18 cellular contexts compared by ENCODE assay signal in genomic region chr10:14671383-14671782, GRCh38.
A peak's percentile ranks its signal among the peaks of the same experiment; 100 is the strongest.
DNase-seq lines count a peak whose midpoint lies in the region; ATAC-seq, FAIRE-seq and TF ChIP-seq lines count a peak whose summit lies in the region.
"Had no signal": no experiment of that assay in that cellular context is flagged by ENCODE, and none has a peak within 500 bp of the region (broad histone marks: within the 10 kb centered on the region; RNA-seq: fewer than 3 reads in every experiment).

No MANE protein-coding gene starts in this region.

- no peak overlapping the region for H3K23ac ChIP-seq in neuronal stem cell (ENCODE audit: low read depth, low read length, poor library complexity)

- H3K79me2 ChIP-seq in K562 (ENCODE audit: control insufficient read depth, insufficient read depth, low read length) = no peaks in the 10 kb centered on the region

- CTCF ChIA-PET in K562 (lab: Yijun Ruan, JAX; ENCODE audit: low intra/inter-chr PET ratio) = no interaction called here
- CTCF ChIA-PET in activated CD8-positive, alpha-beta T cell treated with anti-CD3 and anti-CD28 coated beads, Interleukin-2, amount 10 ng/mL, durations not matched to agents 7 days and 5 days (lab: Charles Lee) = no interaction called here

- H3K36me3 ChIP-seq in K562 (ENCODE audit: control insufficient read depth, insufficient read depth, low read length) (no peaks in the 10 kb centered on the region), neuronal stem cell (replicated peaks in 1 of 2; ENCODE audit: control insufficient read depth in 2 of 2, insufficient read depth in 2 of 2, low read length in 2 of 2) (no peaks in the 10 kb centered on the region)
- H3K36me3 ChIP-seq: pancreas had no signal

- H3K4me2 ChIP-seq in K562 (ENCODE audit: insufficient read depth, low read length) (no peak overlapping the region), neuronal stem cell (ENCODE audit: insufficient read depth, low read length, poor library complexity, severe bottlenecking) (no peak overlapping the region)

- 5% methylated on average over 5 of the region's 5 CpGs for WGBS in K562 (ENCODE audit: insufficient coverage, low coverage, missing lambda C conversion rate)
- WGBS in neuronal stem cell (ENCODE audit: extremely low coverage in 2 of 2, insufficient read length in 2 of 2, insufficient replicate concordance in 1 of 2), 2 donors = no CpG with 5 or more reads among the region's 5 CpGs

- H2AFZ ChIP-seq in K562 (ENCODE audit: low read depth, low read length) (no peak overlapping the region), neuronal stem cell (ENCODE audit: low read length) (peak overlapping the region; percentile 49)

- no peak overlapping the region for H2BK12ac ChIP-seq in neuronal stem cell (ENCODE audit: low read length)

- peaks cover 5% of the 10 kb centered on the region for H3K27me3 Mint-ChIP-seq in activated CD8-positive, alpha-beta T cell treated with anti-CD3 and anti-CD28 coated beads, Interleukin-2, amount 10 ng/mL, durations not matched to agents 7 days and 5 days (ENCODE audit: low read depth)

- no peaks in the 10 kb centered on the region for H3K9me1 ChIP-seq in K562 (ENCODE audit: control insufficient read depth, insufficient read depth, low read length)

- no peak overlapping the region for H4K8ac ChIP-seq in neuronal stem cell (ENCODE audit: low read depth, low read length)

- no peak overlapping the region for H3K27ac Mint-ChIP-seq in activated CD8-positive, alpha-beta T cell treated with anti-CD3 and anti-CD28 coated beads, Interleukin-2, amount 10 ng/mL, durations not matched to agents 7 days and 5 days

- no peaks in the 10 kb centered on the region for H3K4me1 Mint-ChIP-seq in activated CD8-positive, alpha-beta T cell treated with anti-CD3 and anti-CD28 coated beads, Interleukin-2, amount 10 ng/mL, durations not matched to agents 7 days and 5 days (ENCODE audit: low read depth)

- H3K4me3 ChIP-seq in AG10803 (ENCODE audit: low read length) = peak overlapping the region; percentile 5; the same call in 1 of the 2 replicates
- no peak overlapping the region for H3K4me3 ChIP-seq in K562
- H3K4me3 ChIP-seq in neuronal stem cell (ENCODE audit: low read length in 2 of 2) = no peak overlapping the region
- H3K4me3 ChIP-seq: pancreas had no signal

- H3K9me3 ChIP-seq in K562 (replicated peaks; ENCODE audit: control insufficient read depth, insufficient read depth, low read depth, low read length) = 0 out of 2 replicates have a peak, but pooled peaks cover 2% of the 10 kb centered on the region
- H3K9me3 ChIP-seq in neuronal stem cell (replicated peaks in 1 of 2; ENCODE audit: control insufficient read depth in 2 of 2, insufficient read depth in 1 of 2, low read depth in 1 of 2, low read length in 2 of 2) = no peaks in the 10 kb centered on the region
- H3K9me3 ChIP-seq: pancreas had no signal

- no peak overlapping the region for H3K4me3 Mint-ChIP-seq in activated CD8-positive, alpha-beta T cell treated with anti-CD3 and anti-CD28 coated beads, Interleukin-2, amount 10 ng/mL, durations not matched to agents 7 days and 5 days

- TF ChIP-seq RAD21 in K562 (CRISPR knock-in tag; conservative IDR thresholded peaks at IDR 0.05 in 1 of 2, IDR thresholded peaks at IDR 0.05 in 1 of 2) = no peak

- no peak overlapping the region for H2BK120ac ChIP-seq in neuronal stem cell (ENCODE audit: low read depth, low read length)

- H4K20me1 ChIP-seq in K562 (replicated peaks; ENCODE audit: control insufficient read depth, insufficient read depth, low read length) = no peaks in the 10 kb centered on the region

- H3K4me1 ChIP-seq in K562 (replicated peaks in 1 of 2; ENCODE audit: control insufficient read depth in 2 of 2, insufficient read depth in 2 of 2, low read length in 2 of 2) = no peaks in the 10 kb centered on the region
- H3K4me1 ChIP-seq in neuronal stem cell (ENCODE audit: control insufficient read depth in 2 of 2, insufficient read depth in 1 of 2, low read depth in 1 of 2, low read length in 2 of 2) = no peaks in the 10 kb centered on the region

- H3K36me3 Mint-ChIP-seq in activated CD8-positive, alpha-beta T cell treated with anti-CD3 and anti-CD28 coated beads, Interleukin-2, amount 10 ng/mL, durations not matched to agents 7 days and 5 days (ENCODE audit: low read depth) = peaks cover 4% of the 10 kb centered on the region

- H3K9ac ChIP-seq in K562 (ENCODE audit: insufficient read depth in 1 of 2, low read depth in 2 of 2, low read length in 2 of 2) (no peak overlapping the region), neuronal stem cell (ENCODE audit: low read depth, low read length, poor library complexity) (no peak overlapping the region)

- no peak overlapping the region for H4K91ac ChIP-seq in neuronal stem cell (ENCODE audit: low read depth, low read length, poor library complexity)

- intact Hi-C loops in K562 (cut with micrococcal nuclease) = no loop called here

- ATAC-seq in K562 (peak; percentile 60), HG02981 (IDR thresholded peaks at IDR 0.05; ENCODE audit: unreplicated experiment) (no peak)
- no peak for ATAC-seq in activated CD8-positive, alpha-beta T cell treated with anti-CD3 and anti-CD28 coated beads, Interleukin-2, amount 10 ng/mL, durations not matched to agents 7 days and 5 days

- no peak overlapping the region for H3K14ac ChIP-seq in neuronal stem cell (ENCODE audit: low read length)

- H2BK15ac ChIP-seq in neuronal stem cell (ENCODE audit: low read length) = no peak overlapping the region

- H3K27me3 ChIP-seq in K562 (ENCODE audit: control insufficient read depth in 2 of 2, insufficient read depth in 2 of 2, low read length in 2 of 2) = peaks cover 0 to 4% of the 10 kb centered on the region in 2 experiments; a peak in 1 of 5 replicates
- peaks cover 0 to 19% (median 0%) of the 10 kb centered on the region in 3 experiments for H3K27me3 ChIP-seq in neuronal stem cell (ENCODE audit: control insufficient read depth in 3 of 3, insufficient read depth in 3 of 3, low read depth in 1 of 3, low read length in 3 of 3)
- H3K27me3 ChIP-seq: pancreas had no signal

- no peak overlapping the region for H2AK5ac ChIP-seq in neuronal stem cell (ENCODE audit: low read depth, low read length)

- TF ChIP-seq CTCF in AG10803 (conservative IDR thresholded peaks at IDR 0.05; ENCODE audit: low read length) = no peak
- no peak for TF ChIP-seq CTCF in K562 (IDR thresholded peaks at IDR 0.05 in 2 of 3, conservative IDR thresholded peaks at IDR 0.05 in 1 of 3; ENCODE audit: insufficient read depth in 2 of 3, low read depth in 1 of 3, low read length in 3 of 3)

- peaks cover 8% of the 10 kb centered on the region for H3K9me3 Mint-ChIP-seq in activated CD8-positive, alpha-beta T cell treated with anti-CD3 and anti-CD28 coated beads, Interleukin-2, amount 10 ng/mL, durations not matched to agents 7 days and 5 days (ENCODE audit: insufficient read depth)

- H3K27ac ChIP-seq in K562 (ENCODE audit: extremely low read depth, low read depth, low read length) = no peak overlapping the region
- no peak overlapping the region for H3K27ac ChIP-seq in neuronal stem cell (replicated peaks; ENCODE audit: low read length)
- H3K27ac ChIP-seq: pancreas had no signal

- no peak for TF ChIP-seq POLR2A in K562 (conservative IDR thresholded peaks at IDR 0.05)

- H3K18ac ChIP-seq in neuronal stem cell (ENCODE audit: low read length) = no peak overlapping the region

- in situ Hi-C loops in K562 (cut with MboI) = no loop called here

- FAIRE-seq in K562 (lab: Jason Lieb, UNC) = no peak
- FAIRE-seq: G401.6, GM12891 had no signal

- H3K4ac ChIP-seq in neuronal stem cell (ENCODE audit: low read length) = no peak overlapping the region

- TF ChIP-seq EP300 in K562 (IDR thresholded peaks at IDR 0.05; ENCODE audit: low read length) = no peak

- BruUV-seq in K562 (replicated peaks; lab: Mats Ljungman, UMichigan) = no TSS peak

- POLR2A ChIA-PET in K562 (lab: Yijun Ruan, JAX) = no interaction called here
- POLR2A ChIA-PET in activated CD8-positive, alpha-beta T cell treated with anti-CD3 and anti-CD28 coated beads, Interleukin-2, amount 10 ng/mL, durations not matched to agents 7 days and 5 days (lab: Charles Lee) = no interaction called here

- H2BK5ac ChIP-seq in neuronal stem cell (ENCODE audit: low read length) = no peak overlapping the region

- H3K79me1 ChIP-seq in neuronal stem cell (ENCODE audit: low read depth, low read length) = no peaks in the 10 kb centered on the region

- no peak for DNase-seq in AG10803 (ENCODE audit: low read depth)
- peak; percentile 74 for DNase-seq in HT1080 (ENCODE audit: low read depth)
- peak in 1 of 4 experiments; percentile 8 for DNase-seq in K562 (ENCODE audit: extremely low read depth in 1 of 4, low spot score in 3 of 4)
- DNase-seq in neuronal stem cell (ENCODE audit: low spot score) = no peak
- DNase-seq in activated CD8-positive, alpha-beta T cell treated with anti-CD3 and anti-CD28 coated beads, Interleukin-2, amount 10 ng/mL, durations not matched to agents 7 days and 5 days = no peak
- DNase-seq in NCI-H1930 (lab: John Stamatoyannopoulos, UW) = no peak
- no peak for DNase-seq in NCI-H1436 treated with DMSO at 0.1 percent for 48 hours (lab: John Stamatoyannopoulos, UW)
- DNase-seq: caudate nucleus; kidney glomerular epithelial cell; NCI-H1048; pancreas; RPMI8226; stimulated activated CD4-positive, alpha-beta T cell treated with anti-CD3 and anti-CD28 coated beads, Interleukin-4, amount 100 ng/mL, for 24 hours; stimulated activated CD8-positive, alpha-beta memory T cell treated with anti-CD3 and anti-CD28 coated beads, Interleukin-4, amount 100 ng/mL, for 48 hours; SW 1271 had no signal

TF ChIP-seq in K562, 482 proteins besides CTCF, POLR2A, EP300 and RAD21 (continues in another document):
- TF ChIP-seq ZBTB11 (CRISPR knock-in tag; IDR thresholded peaks at IDR 0.05) = no peak
